In the genomic region with DNA sequence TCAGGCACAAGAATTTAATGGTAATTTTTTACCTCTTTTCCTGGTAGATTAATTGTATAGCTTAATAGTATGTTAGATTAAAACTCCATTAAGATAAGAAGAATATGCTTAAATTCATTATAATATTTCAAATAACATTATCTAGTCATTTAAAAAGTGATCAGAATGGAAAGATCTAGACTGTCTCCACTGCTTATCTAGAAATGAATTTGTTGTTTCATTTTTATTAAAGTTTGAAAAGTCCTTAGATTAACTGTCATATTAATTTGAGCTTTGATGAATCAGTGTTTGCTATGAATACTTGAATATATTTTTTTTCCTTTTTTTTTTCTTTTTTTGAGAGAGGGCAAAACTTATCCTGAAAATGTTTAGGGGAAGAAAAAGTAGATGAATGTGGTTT, we compare ENCODE assay signal across 14 cellular contexts.
A peak's percentile ranks its signal among the peaks of the same experiment; 100 is the strongest.
DNase-seq lines count a peak whose midpoint lies in the region; ATAC-seq, FAIRE-seq and TF ChIP-seq lines count a peak whose summit lies in the region.
"Had no signal": no experiment of that assay in that cellular context is flagged by ENCODE, and none has a peak within 500 bp of the region (broad histone marks: within the 10 kb centered on the region; RNA-seq: fewer than 3 reads in every experiment).

No MANE protein-coding gene starts in this region.

- peak overlapping the region; percentile 80 for H3K27ac Mint-ChIP-seq in activated CD4-positive, alpha-beta memory T cell treated with anti-CD3 and anti-CD28 coated beads for 36 hours
- H3K27ac Mint-ChIP-seq in activated CD4-positive, alpha-beta memory T cell treated with anti-CD3 and anti-CD28 coated beads, Interleukin-2, amount 10 ng/mL, durations not matched to agents 7 days and 5 days = no peak overlapping the region
- H3K27ac Mint-ChIP-seq in nephron = peak overlapping the region; percentile 94 to 97 (median 95)
- H3K27ac Mint-ChIP-seq in activated CD8-positive, alpha-beta T cell treated with anti-CD3 and anti-CD28 coated beads for 36 hours = no peak overlapping the region
- H3K27ac Mint-ChIP-seq: stimulated activated naive CD8-positive, alpha-beta T cell treated with anti-CD3 and anti-CD28 coated beads, Interleukin-15, amount 100 ng/mL, for 72 hours had no signal

- no peaks in the 10 kb centered on the region for H3K36me3 Mint-ChIP-seq in activated CD4-positive, alpha-beta memory T cell treated with anti-CD3 and anti-CD28 coated beads for 36 hours
- no peaks in the 10 kb centered on the region for H3K36me3 Mint-ChIP-seq in activated CD4-positive, alpha-beta memory T cell treated with anti-CD3 and anti-CD28 coated beads, Interleukin-2, amount 10 ng/mL, durations not matched to agents 7 days and 5 days (ENCODE audit: low read depth)
- H3K36me3 Mint-ChIP-seq in nephron (ENCODE audit: low read depth) = no peaks in the 10 kb centered on the region
- H3K36me3 Mint-ChIP-seq in activated CD8-positive, alpha-beta T cell treated with anti-CD3 and anti-CD28 coated beads for 36 hours (ENCODE audit: low read depth) = no peaks in the 10 kb centered on the region
- H3K36me3 Mint-ChIP-seq: CD4-positive, alpha-beta memory T cell; memory B cell had no signal

- peaks cover 22% of the 10 kb centered on the region for H3K4me1 ChIP-seq in testis

- intact Hi-C loops in activated CD4-positive, alpha-beta memory T cell treated with anti-CD3 and anti-CD28 coated beads for 36 hours (cut with micrococcal nuclease) = loop anchor here (5.0 to 10.0 kb wide), 2 partner anchors 127 to 510 kb away; no protein-coding TSS in a partner anchor
- intact Hi-C loops in testis (cut with DNase I; ENCODE audit: low total_unique reads) = no loop called here
- intact Hi-C loops in activated CD8-positive, alpha-beta T cell treated with anti-CD3 and anti-CD28 coated beads for 36 hours (cut with micrococcal nuclease) = no loop called here

- H3K9me3 ChIP-seq in testis = no peaks in the 10 kb centered on the region

- TF ChIP-seq POLR2A in testis (IDR thresholded peaks at IDR 0.05) = no peak

- peak overlapping the region; percentile 86 to 87 for H3K27ac ChIP-seq in testis

- ATAC-seq in activated CD8-positive, alpha-beta T cell treated with anti-CD3 and anti-CD28 coated beads for 36 hours = no peak
- no peak for ATAC-seq in HG03457 (IDR thresholded peaks at IDR 0.05; ENCODE audit: unreplicated experiment)

- TF ChIP-seq CTCF in nephron (IDR thresholded peaks at IDR 0.05; ENCODE audit: unreplicated experiment in 3 of 3) = no peak
- no peak for TF ChIP-seq CTCF in testis (IDR thresholded peaks at IDR 0.05)
- no peak for TF ChIP-seq CTCF in activated CD8-positive, alpha-beta T cell treated with anti-CD3 and anti-CD28 coated beads for 36 hours (IDR thresholded peaks at IDR 0.05)

- no peak overlapping the region for H3K4me3 Mint-ChIP-seq in activated CD4-positive, alpha-beta memory T cell treated with anti-CD3 and anti-CD28 coated beads for 36 hours
- no peak overlapping the region for H3K4me3 Mint-ChIP-seq in activated CD4-positive, alpha-beta memory T cell treated with anti-CD3 and anti-CD28 coated beads, Interleukin-2, amount 10 ng/mL, durations not matched to agents 7 days and 5 days
- H3K4me3 Mint-ChIP-seq in nephron = no peak overlapping the region
- no peak overlapping the region for H3K4me3 Mint-ChIP-seq in activated CD8-positive, alpha-beta T cell treated with anti-CD3 and anti-CD28 coated beads for 36 hours
- H3K4me3 Mint-ChIP-seq: memory B cell; stimulated activated naive CD8-positive, alpha-beta T cell treated with anti-CD3 and anti-CD28 coated beads, Interleukin-15, amount 100 ng/mL, for 72 hours had no signal

- H3K36me3 ChIP-seq in testis (ENCODE audit: low read depth, missing control alignments) = no peaks in the 10 kb centered on the region

- CTCF ChIA-PET in activated CD4-positive, alpha-beta memory T cell treated with anti-CD3 and anti-CD28 coated beads for 36 hours (lab: Charles Lee) = no interaction called here
- CTCF ChIA-PET in activated CD4-positive, alpha-beta memory T cell treated with anti-CD3 and anti-CD28 coated beads, Interleukin-2, amount 10 ng/mL, durations not matched to agents 7 days and 5 days (lab: Charles Lee) = no interaction called here
- CTCF ChIA-PET in activated CD8-positive, alpha-beta T cell treated with anti-CD3 and anti-CD28 coated beads for 36 hours (lab: Charles Lee) = no interaction called here

- no peak overlapping the region for H3K4me3 ChIP-seq in testis

- peaks cover 7% of the 10 kb centered on the region for H3K4me1 Mint-ChIP-seq in activated CD4-positive, alpha-beta memory T cell treated with anti-CD3 and anti-CD28 coated beads for 36 hours (ENCODE audit: low read depth)
- H3K4me1 Mint-ChIP-seq in activated CD4-positive, alpha-beta memory T cell treated with anti-CD3 and anti-CD28 coated beads, Interleukin-2, amount 10 ng/mL, durations not matched to agents 7 days and 5 days = peaks cover 1% of the 10 kb centered on the region
- H3K4me1 Mint-ChIP-seq in nephron = peaks cover 20% of the 10 kb centered on the region
- no peaks in the 10 kb centered on the region for H3K4me1 Mint-ChIP-seq in activated CD8-positive, alpha-beta T cell treated with anti-CD3 and anti-CD28 coated beads for 36 hours (ENCODE audit: low read depth)
- H3K4me1 Mint-ChIP-seq: stimulated activated naive CD8-positive, alpha-beta T cell treated with anti-CD3 and anti-CD28 coated beads, Interleukin-15, amount 100 ng/mL, for 72 hours had no signal

- no peaks in the 10 kb centered on the region for H3K27me3 Mint-ChIP-seq in activated CD4-positive, alpha-beta memory T cell treated with anti-CD3 and anti-CD28 coated beads for 36 hours
- no peaks in the 10 kb centered on the region for H3K27me3 Mint-ChIP-seq in activated CD4-positive, alpha-beta memory T cell treated with anti-CD3 and anti-CD28 coated beads, Interleukin-2, amount 10 ng/mL, durations not matched to agents 7 days and 5 days
- H3K27me3 Mint-ChIP-seq in nephron (ENCODE audit: low read depth) = no peaks in the 10 kb centered on the region
- H3K27me3 Mint-ChIP-seq in activated CD8-positive, alpha-beta T cell treated with anti-CD3 and anti-CD28 coated beads for 36 hours = no peaks in the 10 kb centered on the region
- H3K27me3 Mint-ChIP-seq: CD4-positive, alpha-beta memory T cell; memory B cell; stimulated activated naive CD8-positive, alpha-beta T cell treated with anti-CD3 and anti-CD28 coated beads, Interleukin-15, amount 100 ng/mL, for 72 hours had no signal

- no peaks in the 10 kb centered on the region for H3K27me3 ChIP-seq in testis

- POLR2A ChIA-PET in activated CD4-positive, alpha-beta memory T cell treated with anti-CD3 and anti-CD28 coated beads for 36 hours (lab: Charles Lee) = no interaction called here
- POLR2A ChIA-PET in activated CD4-positive, alpha-beta memory T cell treated with anti-CD3 and anti-CD28 coated beads, Interleukin-2, amount 10 ng/mL, durations not matched to agents 7 days and 5 days (lab: Charles Lee) = interaction anchor here (0.5 kb wide), 1 partner anchor 432 kb away, joined by 3 read pairs; no protein-coding TSS in a partner anchor
- POLR2A ChIA-PET in activated CD8-positive, alpha-beta T cell treated with anti-CD3 and anti-CD28 coated beads for 36 hours (lab: Charles Lee) = no interaction called here

- no peaks in the 10 kb centered on the region for H3K9me3 Mint-ChIP-seq in activated CD4-positive, alpha-beta memory T cell treated with anti-CD3 and anti-CD28 coated beads for 36 hours
- no peaks in the 10 kb centered on the region for H3K9me3 Mint-ChIP-seq in activated CD4-positive, alpha-beta memory T cell treated with anti-CD3 and anti-CD28 coated beads, Interleukin-2, amount 10 ng/mL, durations not matched to agents 7 days and 5 days
- H3K9me3 Mint-ChIP-seq in nephron = no peaks in the 10 kb centered on the region
- H3K9me3 Mint-ChIP-seq in activated CD8-positive, alpha-beta T cell treated with anti-CD3 and anti-CD28 coated beads for 36 hours = no peaks in the 10 kb centered on the region
- H3K9me3 Mint-ChIP-seq: CD4-positive, alpha-beta memory T cell; stimulated activated naive CD8-positive, alpha-beta T cell treated with anti-CD3 and anti-CD28 coated beads, Interleukin-15, amount 100 ng/mL, for 72 hours had no signal

- FAIRE-seq in colon (lab: Jason Lieb, UNC) = peak; percentile 14

- no peak for DNase-seq in activated CD4-positive, alpha-beta memory T cell treated with anti-CD3 and anti-CD28 coated beads for 36 hours
- DNase-seq in activated CD4-positive, alpha-beta memory T cell treated with anti-CD3 and anti-CD28 coated beads, Interleukin-2, amount 10 ng/mL, durations not matched to agents 7 days and 5 days = no peak
- DNase-seq in testis = no peak
- DNase-seq in activated CD8-positive, alpha-beta T cell treated with anti-CD3 and anti-CD28 coated beads for 36 hours = no peak
- DNase-seq in D341Med (ENCODE audit: low spot score) = no peak
- DNase-seq: activated effector memory CD4-positive, alpha-beta T cell treated with Interleukin-2 at 50 U/mL for 16 hours; EL; NCI-H226; stimulated activated naive CD8-positive, alpha-beta T cell treated with anti-CD3 and anti-CD28 coated beads, Interleukin-15, amount 100 ng/mL, for 72 hours had no signal

Comparison
In these comparisons a context has a peak if more than half of its experiments do, and no peak if none do; other contexts are left out.
1. H3K27ac Mint-ChIP-seq: peak in activated CD4-positive, alpha-beta memory T cell treated with anti-CD3 and anti-CD28 coated beads for 36 hours (single experiment) and nephron (3 of 3); none in activated CD4-positive, alpha-beta memory T cell treated with anti-CD3 and anti-CD28 coated beads, Interleukin-2, amount 10 ng/mL, durations not matched to agents 7 days and 5 days (single experiment) and activated CD8-positive, alpha-beta T cell treated with anti-CD3 and anti-CD28 coated beads for 36 hours (single experiment).